In the genomic region with DNA sequence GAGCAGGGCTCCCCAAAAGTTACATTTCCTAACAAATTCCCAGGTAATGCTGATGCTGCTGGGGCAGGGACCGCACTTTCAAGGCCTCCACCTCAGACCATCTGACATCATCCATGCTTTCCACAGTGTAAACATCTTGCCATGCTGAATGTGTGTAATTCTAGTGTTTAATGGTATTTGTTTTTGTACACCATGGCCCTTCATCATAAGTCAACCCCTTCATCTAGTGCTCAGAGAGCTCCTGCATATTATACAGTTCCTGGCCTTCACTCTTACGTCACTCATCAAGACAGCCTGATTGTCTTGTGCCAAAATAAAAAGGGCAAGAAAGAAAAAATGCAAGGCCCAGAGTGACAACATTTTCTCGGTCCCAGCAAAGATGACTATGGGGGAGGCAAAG, we compare ENCODE assay signal across 19 cellular contexts.
DNase-seq lines count a peak whose midpoint lies in the region; ATAC-seq and TF ChIP-seq lines count a peak whose summit lies in the region.
"Had no signal": no experiment of that assay in that cellular context is flagged by ENCODE, and none has a peak within 500 bp of the region (broad histone marks: within the 10 kb centered on the region; RNA-seq: fewer than 3 reads in every experiment).

No MANE protein-coding gene starts in this region.

- no peaks in the 10 kb centered on the region for H3K9me3 Mint-ChIP-seq in endothelial cell (ENCODE audit: unreplicated experiment)
- H3K9me3 Mint-ChIP-seq: activated B cell treated with CpG ODN at 0.5 μM for 24 hours; stimulated activated effector memory CD8-positive, alpha-beta T cell treated with anti-CD3 and anti-CD28 coated beads, Interleukin-12 subunit alpha, Interleukin-12 subunit beta, amount 100 ng/mL, for 72 hours; T-cell had no signal

- H3K27me3 ChIP-seq in skeletal muscle tissue (ENCODE audit: control insufficient read depth in 3 of 3, insufficient read depth in 3 of 3, low read length in 3 of 3), result no peaks in the 10 kb centered on the region
- H3K27me3 ChIP-seq: BLaER1 treated with 17β-estradiol and CSF1 and Interleukin-3, amounts not matched to agents 10 nM and 100 nM had no signal

- H3K9me3 ChIP-seq in HEK293 (ENCODE audit: control insufficient read depth, insufficient read depth, low read depth, low read length), result no peaks in the 10 kb centered on the region
- H3K9me3 ChIP-seq in skeletal muscle tissue (ENCODE audit: control insufficient read depth in 3 of 3, low read length in 3 of 3), result no peaks in the 10 kb centered on the region

- H3K36me3 Mint-ChIP-seq in endothelial cell (ENCODE audit: low read depth, unreplicated experiment), result no peaks in the 10 kb centered on the region
- H3K36me3 Mint-ChIP-seq: brain had no signal

- DNase-seq in DMS53 treated with DMSO at 0.1 percent for 48 hours (lab: John Stamatoyannopoulos, UW; ENCODE audit: unreplicated experiment) (peak; percentile 71), endothelial cell (ENCODE audit: low spot score) (no peak), dedifferentiated amniotic fluid mesenchymal stem cell (ENCODE audit: extremely low spot score) (no peak), NCI-H345 treated with DMSO at 0.1 percent for 48 hours (lab: John Stamatoyannopoulos, UW; ENCODE audit: unreplicated experiment) (no peak), NCI-H345 (lab: John Stamatoyannopoulos, UW) (no peak)
- DNase-seq: activated B cell treated with CpG ODN at 0.5 μM for 24 hours; activated naive CD4-positive, alpha-beta T cell; EL; H7; NCI-H524 treated with DMSO at 0.1 percent for 48 hours; T-cell had no signal

- POLR2A ChIA-PET in HEK293 (lab: Yijun Ruan, JAX), result no interaction called here

- no peak overlapping the region for H3K4me3 Mint-ChIP-seq in endothelial cell (ENCODE audit: unreplicated experiment)
- H3K4me3 Mint-ChIP-seq: activated B cell treated with CpG ODN at 0.5 μM for 24 hours; brain; stimulated activated effector memory CD8-positive, alpha-beta T cell treated with anti-CD3 and anti-CD28 coated beads, Interleukin-12 subunit alpha, Interleukin-12 subunit beta, amount 100 ng/mL, for 72 hours; T-cell had no signal

- H3K27ac ChIP-seq in HEK293 (ENCODE audit: extremely low read depth, low read depth, low read length) (no peak overlapping the region), skeletal muscle tissue (ENCODE audit: low read depth, low read length) (peak overlapping the region; percentile 80)

- no peak overlapping the region for H3K9ac ChIP-seq in skeletal muscle tissue (ENCODE audit: low read depth in 1 of 3, low read length in 3 of 3)

- TF ChIP-seq CTCF in HEK293 (tag by site-specific recombination; IDR thresholded peaks at IDR 0.05) (no peak), endothelial cell (IDR thresholded peaks at IDR 0.05; ENCODE audit: unreplicated experiment) (no peak)

- ATAC-seq in HG02840 (IDR thresholded peaks at IDR 0.05; ENCODE audit: low FRiP score, unreplicated experiment), result no peak
- ATAC-seq: Panc1; sciatic nerve; stimulated activated effector memory CD8-positive, alpha-beta T cell treated with anti-CD3 and anti-CD28 coated beads, Interleukin-12 subunit alpha, Interleukin-12 subunit beta, amount 100 ng/mL, for 72 hours; T-cell had no signal

- H3K4me3 ChIP-seq in HEK293 (ENCODE audit: low read depth, low read length) (no peak overlapping the region), skeletal muscle tissue (ENCODE audit: low read length in 3 of 3) (no peak overlapping the region)
- H3K4me3 ChIP-seq: BLaER1 treated with 17β-estradiol and CSF1 and Interleukin-3, amounts not matched to agents 10 nM and 100 nM had no signal

- H3K4me1 Mint-ChIP-seq in endothelial cell (ENCODE audit: unreplicated experiment), result peaks cover 10% of the 10 kb centered on the region
- H3K4me1 Mint-ChIP-seq: activated B cell treated with CpG ODN at 0.5 μM for 24 hours had no signal

- no peaks in the 10 kb centered on the region for H3K27me3 Mint-ChIP-seq in endothelial cell (ENCODE audit: unreplicated experiment)
- H3K27me3 Mint-ChIP-seq: activated B cell treated with CpG ODN at 0.5 μM for 24 hours, brain, T-cell had no signal

- H3K36me3 ChIP-seq in HEK293 (ENCODE audit: control insufficient read depth in 2 of 2, insufficient read depth in 1 of 2, low read length in 2 of 2), result no peaks in the 10 kb centered on the region
- no peaks in the 10 kb centered on the region for H3K36me3 ChIP-seq in skeletal muscle tissue (ENCODE audit: control insufficient read depth in 3 of 3, insufficient read depth in 3 of 3, low read length in 3 of 3)

- CTCF ChIA-PET in HEK293 (lab: Yijun Ruan, JAX), result no interaction called here

- H3K4me1 ChIP-seq in HEK293 (ENCODE audit: control insufficient read depth, insufficient read depth, low read length) (peaks cover 17% of the 10 kb centered on the region), skeletal muscle tissue (ENCODE audit: control insufficient read depth in 3 of 3, insufficient read depth in 3 of 3, low read length in 3 of 3) (peaks cover 21 to 30% (median 24%) of the 10 kb centered on the region in 3 donors)

- peak overlapping the region; percentile 66 for H3K27ac Mint-ChIP-seq in endothelial cell (ENCODE audit: unreplicated experiment)
- H3K27ac Mint-ChIP-seq: activated B cell treated with CpG ODN at 0.5 μM for 24 hours; stimulated activated effector memory CD8-positive, alpha-beta T cell treated with anti-CD3 and anti-CD28 coated beads, Interleukin-12 subunit alpha, Interleukin-12 subunit beta, amount 100 ng/mL, for 72 hours; T-cell had no signal

TF ChIP-seq in HEK293, 187 proteins besides CTCF, POLR2A, EP300 and RAD21 (continues in another document):
- TF ChIP-seq OSR2 (tag by site-specific recombination; IDR thresholded peaks at IDR 0.05) (peak; percentile 40; the same call in 1 of the 2 replicates), ZNF24 (tag by site-specific recombination; IDR thresholded peaks at IDR 0.05) (0 out of 2 replicates have a peak, but pooled peaks have one; percentile 36), ZNF157 (tag by site-specific recombination; IDR thresholded peaks at IDR 0.05) (no peak), ZNF664 (tag by site-specific recombination; IDR thresholded peaks at IDR 0.05) (no peak), KLF7 (tag by site-specific recombination; IDR thresholded peaks at IDR 0.05; ENCODE audit: borderline replicate concordance) (no peak), ZNF529 (tag by site-specific recombination; IDR thresholded peaks at IDR 0.05; ENCODE audit: insufficient replicate concordance) (no peak), ZNF707 (tag by site-specific recombination; IDR thresholded peaks at IDR 0.05) (no peak), ZNF600 (tag by site-specific recombination; IDR thresholded peaks at IDR 0.05) (0 out of 2 replicates have a peak, but pooled peaks have one; percentile 18), ZNF114 (tag by site-specific recombination; IDR thresholded peaks at IDR 0.05) (no peak), ZNF221 (tag by site-specific recombination; IDR thresholded peaks at IDR 0.05; ENCODE audit: borderline replicate concordance) (no peak), ZNF76 (tag by site-specific recombination; IDR thresholded peaks at IDR 0.05; ENCODE audit: borderline replicate concordance, low read depth) (no peak)
- TF ChIP-seq, protein P1, sequence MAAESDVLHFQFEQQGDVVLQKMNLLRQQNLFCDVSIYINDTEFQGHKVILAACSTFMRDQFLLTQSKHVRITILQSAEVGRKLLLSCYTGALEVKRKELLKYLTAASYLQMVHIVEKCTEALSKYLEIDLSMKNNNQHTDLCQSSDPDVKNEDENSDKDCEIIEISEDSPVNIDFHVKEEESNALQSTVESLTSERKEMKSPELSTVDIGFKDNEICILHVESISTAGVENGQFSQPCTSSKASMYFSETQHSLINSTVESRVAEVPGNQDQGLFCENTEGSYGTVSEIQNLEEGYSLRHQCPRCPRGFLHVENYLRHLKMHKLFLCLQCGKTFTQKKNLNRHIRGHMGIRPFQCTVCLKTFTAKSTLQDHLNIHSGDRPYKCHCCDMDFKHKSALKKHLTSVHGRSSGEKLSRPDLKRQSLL (tag by site-specific recombination; IDR thresholded peaks at IDR 0.05), result no peak
- TF ChIP-seq, protein P2, sequence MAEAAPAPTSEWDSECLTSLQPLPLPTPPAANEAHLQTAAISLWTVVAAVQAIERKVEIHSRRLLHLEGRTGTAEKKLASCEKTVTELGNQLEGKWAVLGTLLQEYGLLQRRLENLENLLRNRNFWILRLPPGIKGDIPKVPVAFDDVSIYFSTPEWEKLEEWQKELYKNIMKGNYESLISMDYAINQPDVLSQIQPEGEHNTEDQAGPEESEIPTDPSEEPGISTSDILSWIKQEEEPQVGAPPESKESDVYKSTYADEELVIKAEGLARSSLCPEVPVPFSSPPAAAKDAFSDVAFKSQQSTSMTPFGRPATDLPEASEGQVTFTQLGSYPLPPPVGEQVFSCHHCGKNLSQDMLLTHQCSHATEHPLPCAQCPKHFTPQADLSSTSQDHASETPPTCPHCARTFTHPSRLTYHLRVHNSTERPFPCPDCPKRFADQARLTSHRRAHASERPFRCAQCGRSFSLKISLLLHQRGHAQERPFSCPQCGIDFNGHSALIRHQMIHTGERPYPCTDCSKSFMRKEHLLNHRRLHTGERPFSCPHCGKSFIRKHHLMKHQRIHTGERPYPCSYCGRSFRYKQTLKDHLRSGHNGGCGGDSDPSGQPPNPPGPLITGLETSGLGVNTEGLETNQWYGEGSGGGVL (tag by site-specific recombination; IDR thresholded peaks at IDR 0.05), result no peak
- TF ChIP-seq, protein P3, sequence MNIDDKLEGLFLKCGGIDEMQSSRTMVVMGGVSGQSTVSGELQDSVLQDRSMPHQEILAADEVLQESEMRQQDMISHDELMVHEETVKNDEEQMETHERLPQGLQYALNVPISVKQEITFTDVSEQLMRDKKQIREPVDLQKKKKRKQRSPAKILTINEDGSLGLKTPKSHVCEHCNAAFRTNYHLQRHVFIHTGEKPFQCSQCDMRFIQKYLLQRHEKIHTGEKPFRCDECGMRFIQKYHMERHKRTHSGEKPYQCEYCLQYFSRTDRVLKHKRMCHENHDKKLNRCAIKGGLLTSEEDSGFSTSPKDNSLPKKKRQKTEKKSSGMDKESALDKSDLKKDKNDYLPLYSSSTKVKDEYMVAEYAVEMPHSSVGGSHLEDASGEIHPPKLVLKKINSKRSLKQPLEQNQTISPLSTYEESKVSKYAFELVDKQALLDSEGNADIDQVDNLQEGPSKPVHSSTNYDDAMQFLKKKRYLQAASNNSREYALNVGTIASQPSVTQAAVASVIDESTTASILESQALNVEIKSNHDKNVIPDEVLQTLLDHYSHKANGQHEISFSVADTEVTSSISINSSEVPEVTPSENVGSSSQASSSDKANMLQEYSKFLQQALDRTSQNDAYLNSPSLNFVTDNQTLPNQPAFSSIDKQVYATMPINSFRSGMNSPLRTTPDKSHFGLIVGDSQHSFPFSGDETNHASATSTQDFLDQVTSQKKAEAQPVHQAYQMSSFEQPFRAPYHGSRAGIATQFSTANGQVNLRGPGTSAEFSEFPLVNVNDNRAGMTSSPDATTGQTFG (tag by site-specific recombination; IDR thresholded peaks at IDR 0.05; ENCODE audit: borderline replicate concordance), result no peak
